In genomic region chr17:66348605-66349165, GRCh38 we compare ENCODE assay signal across 8 cellular contexts. TPM values are rescaled to one million over a fixed set of nuclear protein-coding genes. Genes with fewer than 3 reads are reported as not detected.
DNase-seq lines count a peak whose midpoint lies in the region; ATAC-seq and TF ChIP-seq lines count a peak whose summit lies in the region.

No MANE protein-coding gene starts in this region.

- DNase-seq in Daoy (ENCODE audit: low read depth) (peak; percentile 87), NCI-H1105 (lab: John Stamatoyannopoulos, UW) (peak; percentile 35), amniotic epithelial cell (ENCODE audit: low read depth) (peak; percentile 95), mucosa of descending colon (peak in 1 of 3 donors; percentile 70), NCI-H146 (lab: John Stamatoyannopoulos, UW) (no peak), cerebellum (ENCODE audit: low spot score) (no peak)
- DNase-seq in activated CD8-positive, alpha-beta memory T cell treated with anti-CD3 and anti-CD28 coated beads for 24 hours, result no peak

- ATAC-seq in mucosa of descending colon (peak; percentile 83), GM21737 (IDR thresholded peaks at IDR 0.05; ENCODE audit: unreplicated experiment) (no peak)

- H3K4me1 ChIP-seq in mucosa of descending colon (ENCODE audit: low read depth), result peaks cover 45% of the 10 kb centered on the region

- TF ChIP-seq CTCF in mucosa of descending colon (IDR thresholded peaks at IDR 0.05), result no peak

- H3K36me3 ChIP-seq in mucosa of descending colon (ENCODE audit: low read depth), result no peaks in the 10 kb centered on the region

- intact Hi-C loops in mucosa of descending colon (cut with DNase I, micrococcal nuclease), result no loop called here

- H3K4me3 ChIP-seq in mucosa of descending colon, result no peak overlapping the region

- H3K9me3 ChIP-seq in mucosa of descending colon, result no peaks in the 10 kb centered on the region

RNA-seq across cellular contexts. Expression of gene PRKCA, which starts 46.3 kb away (rescaled TPM):
- 17.6 and 21.8 TPM in 2 replicates for total RNA-seq in Daoy (2014; rRNA removed; shearing (Covaris generic))
- 10 to 100 TPM; 42.3 to 77.7 (median 56.3) TPM for total RNA-seq in mucosa of descending colon
- total RNA-seq in cerebellum, result 38.7 TPM

Comparison
In these comparisons a context has a peak if more than half of its experiments do, and no peak if none do; other contexts are left out.
1. DNase-seq: peak in Daoy (single experiment), NCI-H1105 (single experiment) and amniotic epithelial cell (single experiment); none in NCI-H146 (single experiment), cerebellum (single experiment) and activated CD8-positive, alpha-beta memory T cell treated with anti-CD3 and anti-CD28 coated beads for 24 hours (single experiment).